In the genomic region with DNA sequence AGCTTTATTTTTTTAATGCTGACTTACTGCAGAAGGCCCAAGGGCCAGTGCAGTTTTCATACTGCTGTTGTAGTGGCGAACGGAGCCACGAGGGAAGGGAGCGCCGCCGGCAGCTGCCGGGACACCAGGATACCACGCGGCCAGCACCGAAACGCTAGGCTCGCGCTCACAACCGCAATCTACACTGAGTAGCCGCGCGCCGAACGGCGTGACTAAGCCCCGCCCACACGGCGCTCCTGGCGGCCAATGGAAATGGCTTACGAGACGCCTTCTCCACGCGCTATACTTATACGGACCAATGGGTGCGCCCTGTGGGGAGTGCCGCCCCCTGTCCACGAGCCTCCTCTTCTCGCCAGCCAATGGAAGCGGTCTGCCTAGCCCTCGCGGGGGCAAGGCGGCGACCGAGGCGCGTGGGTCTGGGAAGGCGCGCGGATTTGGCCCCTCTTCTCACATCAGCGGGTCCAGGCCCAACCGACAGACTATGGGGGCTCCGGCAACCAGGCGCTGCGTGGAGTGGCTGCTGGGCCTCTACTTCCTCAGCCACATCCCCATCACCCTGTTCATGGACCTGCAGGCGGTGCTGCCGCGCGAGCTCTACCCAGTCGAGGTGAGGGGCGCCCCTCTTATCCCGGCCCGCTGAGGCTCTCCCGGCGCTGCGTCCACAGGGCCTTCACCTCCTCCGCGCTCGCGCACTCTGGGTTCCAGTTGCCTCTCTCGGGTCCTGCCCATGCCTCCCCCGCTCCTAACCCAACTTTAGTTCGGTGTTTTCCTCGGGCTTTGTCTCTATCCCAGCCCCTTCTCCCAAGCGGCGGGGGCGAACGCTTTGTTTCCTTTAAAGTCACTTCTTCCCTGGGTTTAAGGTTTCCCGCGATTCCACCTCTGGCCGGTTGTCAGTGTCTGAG, we compare ENCODE assay signal across 8 cellular contexts. TPM values are rescaled to one million over a fixed set of nuclear protein-coding genes. Genes with fewer than 3 reads are reported as not detected.
DNase-seq lines count a peak whose midpoint lies in the region; ATAC-seq lines count a peak whose summit lies in the region.

A gene (plus strand): TSS at position 442 of the 902 bp plus-strand sequence. CDS start 40 bp downstream, at position 482.

- no peaks in the 10 kb centered on the region for H3K9me3 Mint-ChIP-seq in activated CD4-positive, alpha-beta T cell treated with anti-CD3 and anti-CD28 coated beads, Interleukin-2, amount 10 ng/mL, durations not matched to agents 24 days and 14 days

- peak; percentile 99 for DNase-seq in CD1c-positive myeloid dendritic cell (ENCODE audit: extremely low spot score)
- peak; percentile 99 for DNase-seq in NCI-H69 (lab: John Stamatoyannopoulos, UW)
- DNase-seq in activated CD4-positive, alpha-beta T cell treated with anti-CD3 and anti-CD28 coated beads, Interleukin-2, amount 10 ng/mL, durations not matched to agents 24 days and 14 days, result peak; percentile 99
- peak; percentile 97 for DNase-seq in dedifferentiated amniotic fluid mesenchymal stem cell (ENCODE audit: extremely low spot score)
- DNase-seq in left lobe of liver (ENCODE audit: low spot score), result peak; percentile 96
- peak; percentile 96 to 97 for DNase-seq in stimulated activated CD4-positive, alpha-beta T cell treated with anti-CD3 and anti-CD28 coated beads, Interleukin-2, amount 100 ng/mL, for 24 hours

- H3K36me3 Mint-ChIP-seq in activated CD4-positive, alpha-beta T cell treated with anti-CD3 and anti-CD28 coated beads, Interleukin-2, amount 10 ng/mL, durations not matched to agents 24 days and 14 days (ENCODE audit: low read depth), result peaks cover 15% of the 10 kb centered on the region

- peak within 1 kb of the TSS; percentile 96 for H3K27ac Mint-ChIP-seq in activated CD4-positive, alpha-beta T cell treated with anti-CD3 and anti-CD28 coated beads, Interleukin-2, amount 10 ng/mL, durations not matched to agents 24 days and 14 days

- peaks cover 2% of the 10 kb centered on the region for H3K27me3 Mint-ChIP-seq in activated CD4-positive, alpha-beta T cell treated with anti-CD3 and anti-CD28 coated beads, Interleukin-2, amount 10 ng/mL, durations not matched to agents 24 days and 14 days

- peaks cover 34% of the 10 kb centered on the region for H3K4me1 Mint-ChIP-seq in activated CD4-positive, alpha-beta T cell treated with anti-CD3 and anti-CD28 coated beads, Interleukin-2, amount 10 ng/mL, durations not matched to agents 24 days and 14 days

- peak; percentile 95 for ATAC-seq in GM19372 (IDR thresholded peaks at IDR 0.05; ENCODE audit: low read depth, unreplicated experiment)
- peak; percentile 94 for ATAC-seq in HG03521 (IDR thresholded peaks at IDR 0.05; ENCODE audit: unreplicated experiment)
- peak; percentile 94 for ATAC-seq in left lobe of liver

- intact Hi-C loops in activated CD4-positive, alpha-beta T cell treated with anti-CD3 and anti-CD28 coated beads, Interleukin-2, amount 10 ng/mL, durations not matched to agents 24 days and 14 days (cut with micrococcal nuclease), result loop anchor here (1.0 to 5.0 kb wide), 3 partner anchors 8 to 512 kb away; a partner anchor contains a TSS

- peak within 1 kb of the TSS; percentile 97 for H3K4me3 Mint-ChIP-seq in activated CD4-positive, alpha-beta T cell treated with anti-CD3 and anti-CD28 coated beads, Interleukin-2, amount 10 ng/mL, durations not matched to agents 24 days and 14 days

RNA-seq across cellular contexts. Expression of the gene that starts here (rescaled TPM):
- total RNA-seq in activated CD4-positive, alpha-beta T cell treated with anti-CD3 and anti-CD28 coated beads, Interleukin-2, amount 10 ng/mL, durations not matched to agents 24 days and 14 days, result 64.6 and 69.0 TPM in 2 replicates
- total RNA-seq in left lobe of liver, result 29.6 TPM

Comparison
In these comparisons a context has a peak if more than half of its experiments do, and no peak if none do; other contexts are left out.
1. Peak in every context shown above with its lines: DNase-seq and ATAC-seq.